In the genomic region with DNA sequence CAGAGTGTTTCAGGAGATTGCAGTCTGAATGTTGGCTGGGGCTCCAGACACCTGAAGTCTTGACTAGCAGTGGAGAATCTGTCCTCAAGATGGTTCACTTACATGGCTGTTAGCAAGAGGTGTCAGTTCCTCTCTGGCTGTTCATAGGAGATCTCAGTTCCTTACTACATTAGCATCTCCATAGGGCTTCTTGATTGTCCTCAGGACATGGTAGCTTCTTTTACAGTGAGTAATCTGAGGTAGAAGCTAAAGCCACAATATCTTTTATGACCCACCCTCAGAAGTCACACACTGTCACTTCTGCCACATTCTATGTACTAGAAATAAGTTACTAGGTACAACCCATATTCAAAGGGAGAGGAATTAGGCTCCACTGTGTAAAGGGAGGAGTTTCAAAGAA, we compare ENCODE assay signal across 19 cellular contexts. TPM values are rescaled to one million over a fixed set of nuclear protein-coding genes. Genes with fewer than 3 reads are reported as not detected.
DNase-seq lines count a peak whose midpoint lies in the region; ATAC-seq, FAIRE-seq and TF ChIP-seq lines count a peak whose summit lies in the region.
"Had no signal": no experiment of that assay in that cellular context is flagged by ENCODE, and none has a peak within 500 bp of the region (broad histone marks: within the 10 kb centered on the region; RNA-seq: fewer than 3 reads in every experiment).

No MANE protein-coding gene starts in this region.

- BruUV-seq in GM12878 (replicated peaks; lab: Mats Ljungman, UMichigan) = no TSS peak

- H3K36me3 Mint-ChIP-seq in stimulated activated memory B cell treated with anti-CD40 and anti-IgM and Interleukin-4, amounts not matched to agents 10 μg/mL and 1 μg/mL and 100 μg/mL, for 72 hours = no peaks in the 10 kb centered on the region
- H3K36me3 Mint-ChIP-seq: CD4-positive, CD25-positive, alpha-beta regulatory T cell had no signal

- H3K4me2 ChIP-seq in GM12878 (ENCODE audit: control insufficient read depth, insufficient read depth) = no peak overlapping the region
- H3K4me2 ChIP-seq: BLaER1 had no signal

- no peak overlapping the region for H3K27ac Mint-ChIP-seq in stimulated activated memory B cell treated with anti-CD40 and anti-IgM and Interleukin-4, amounts not matched to agents 10 μg/mL and 1 μg/mL and 100 μg/mL, for 72 hours
- H3K27ac Mint-ChIP-seq: H9 had no signal

- no peak overlapping the region for H2AFZ ChIP-seq in GM12878 (ENCODE audit: control insufficient read depth, low read depth, low read length)

- CTCF ChIA-PET in GM12878 (lab: Yijun Ruan, JAX) = interaction anchor here (1.4 to 3.4 kb wide), 3 partner anchors 10 to 141 kb away, joined by 6 to 27 read pairs (median 8); partner anchors contain the start of gene PATL1

- H3K4me1 Mint-ChIP-seq in stimulated activated memory B cell treated with anti-CD40 and anti-IgM and Interleukin-4, amounts not matched to agents 10 μg/mL and 1 μg/mL and 100 μg/mL, for 72 hours = no peaks in the 10 kb centered on the region
- H3K4me1 Mint-ChIP-seq: CD4-positive, CD25-positive, alpha-beta regulatory T cell had no signal

- H3K4me3 ChIP-seq in GM12878 (no peak overlapping the region), suprapubic skin (no peak overlapping the region)
- H3K4me3 ChIP-seq: BLaER1 had no signal

- H3K4me1 ChIP-seq in GM12878 (ENCODE audit: control insufficient read depth, insufficient read depth, low read length) (no peaks in the 10 kb centered on the region), suprapubic skin (no peaks in the 10 kb centered on the region)
- H3K4me1 ChIP-seq: BLaER1 had no signal

- no peak overlapping the region for H3K9ac ChIP-seq in GM12878 (ENCODE audit: control insufficient read depth, insufficient read depth, low read length)
- H3K9ac ChIP-seq: BLaER1 had no signal

- DNase-seq in NCI-H82 (lab: John Stamatoyannopoulos, UW) = peak; percentile 41
- no peak for DNase-seq in NCI-H82 treated with DMSO at 0.1 percent for 48 hours (lab: John Stamatoyannopoulos, UW; ENCODE audit: unreplicated experiment)
- peak; percentile 34 for DNase-seq in MV-4-11 (lab: John Stamatoyannopoulos, UW)
- DNase-seq in GM12878 (ENCODE audit: low read depth, low spot score) = no peak
- no peak for DNase-seq in suprapubic skin (ENCODE audit: low spot score in 2 of 2)
- no peak for DNase-seq in activated gamma-delta T cell (lab: John Stamatoyannopoulos, UW)
- DNase-seq: AML-193; Calu3; CD4-positive, CD25-positive, alpha-beta regulatory T cell; DMS 273 treated with DMSO at 0.1 percent for 48 hours; GOT3; H9 had no signal

- peaks cover 36% of the 10 kb centered on the region for H3K27me3 Mint-ChIP-seq in stimulated activated memory B cell treated with anti-CD40 and anti-IgM and Interleukin-4, amounts not matched to agents 10 μg/mL and 1 μg/mL and 100 μg/mL, for 72 hours

- H3K9me3 ChIP-seq in GM12878 (replicated peaks; ENCODE audit: control insufficient read depth, insufficient read depth, low read length) (no peaks in the 10 kb centered on the region), suprapubic skin (no peaks in the 10 kb centered on the region)
- H3K9me3 ChIP-seq: BLaER1 had no signal

- peak; percentile 37 for ATAC-seq in GM12878
- ATAC-seq in stimulated activated memory B cell treated with anti-CD40 and anti-IgM and Interleukin-4, amounts not matched to agents 10 μg/mL and 1 μg/mL and 100 μg/mL, for 72 hours = peak; percentile 53
- ATAC-seq in HG03378 (IDR thresholded peaks at IDR 0.05; ENCODE audit: unreplicated experiment) = no peak

- H3K27ac ChIP-seq in GM12878 (ENCODE audit: control insufficient read depth, insufficient read depth) (no peak overlapping the region), suprapubic skin (no peak overlapping the region)
- H3K27ac ChIP-seq: 22Rv1, BLaER1 had no signal

- TF ChIP-seq CTCF in GM12878 (IDR thresholded peaks at IDR 0.05 in 2 of 3, conservative IDR thresholded peaks at IDR 0.05 in 1 of 3; ENCODE audit: control insufficient read depth in 2 of 3, extremely low read depth in 1 of 3, insufficient read depth in 1 of 3, low read depth in 3 of 3, low read length in 3 of 3) (no peak), suprapubic skin (IDR thresholded peaks at IDR 0.05) (no peak)

- TF ChIP-seq EP300 in GM12878 (IDR thresholded peaks at IDR 0.05; ENCODE audit: borderline replicate concordance in 1 of 2, control insufficient read depth in 1 of 2, low read depth in 2 of 2, low read length in 2 of 2) (no peak), suprapubic skin (IDR thresholded peaks at IDR 0.05) (no peak)

- RAD21 ChIA-PET in GM12878 (lab: Charles Lee; ENCODE audit: unreplicated experiment) = interaction anchor here (1.2 to 1.7 kb wide), 3 partner anchors 8 to 142 kb away, joined by 4 to 7 read pairs (median 5); no protein-coding TSS in a partner anchor

- intact Hi-C loops in GM12878 (cut with micrococcal nuclease; ENCODE audit: unreplicated experiment) = no loop called here

- H3K9me3 Mint-ChIP-seq in stimulated activated memory B cell treated with anti-CD40 and anti-IgM and Interleukin-4, amounts not matched to agents 10 μg/mL and 1 μg/mL and 100 μg/mL, for 72 hours = peaks cover 2% of the 10 kb centered on the region
- H3K9me3 Mint-ChIP-seq: CD4-positive, CD25-positive, alpha-beta regulatory T cell had no signal

- H3K27me3 ChIP-seq in GM12878 (replicated peaks in 1 of 2; ENCODE audit: control insufficient read depth in 2 of 2, insufficient read depth in 2 of 2, low read length in 1 of 2) (no peaks in the 10 kb centered on the region), suprapubic skin (no peaks in the 10 kb centered on the region)
- H3K27me3 ChIP-seq: BLaER1 had no signal

- SMC1A ChIA-PET in GM12878 (lab: Charles Lee; ENCODE audit: uncharacterized antibody, unreplicated experiment) = interaction anchor here (1.6 to 2.7 kb wide), 2 partner anchors 113 to 141 kb away, joined by 4 to 11 read pairs; no protein-coding TSS in a partner anchor

- no peak overlapping the region for H3K4me3 Mint-ChIP-seq in stimulated activated memory B cell treated with anti-CD40 and anti-IgM and Interleukin-4, amounts not matched to agents 10 μg/mL and 1 μg/mL and 100 μg/mL, for 72 hours
- H3K4me3 Mint-ChIP-seq: CD4-positive, CD25-positive, alpha-beta regulatory T cell; H9 had no signal

- no peak for TF ChIP-seq POLR2A in GM12878 (IDR thresholded peaks at IDR 0.05; ENCODE audit: low read depth, low read length)
- TF ChIP-seq POLR2A in suprapubic skin (IDR thresholded peaks at IDR 0.05) = no peak

- POLR2A ChIA-PET in GM12878 (lab: Charles Lee) = no interaction called here

- no peak for FAIRE-seq in GM12878 (lab: Jason Lieb, UNC)
- FAIRE-seq: HepG2, HTR-8/SVneo had no signal

- H3K36me3 ChIP-seq in GM12878 (ENCODE audit: control insufficient read depth in 2 of 2, insufficient read depth in 2 of 2, low read length in 1 of 2) (no peaks in the 10 kb centered on the region), suprapubic skin (no peaks in the 10 kb centered on the region)
- H3K36me3 ChIP-seq: BLaER1 had no signal

- no peak for TF ChIP-seq RAD21 in GM12878 (IDR thresholded peaks at IDR 0.05; ENCODE audit: insufficient read depth, low read depth, low read length)

- in situ Hi-C loops in GM12878 (cut with MboI) = loop anchor here (10.0 to 25.0 kb wide), 2 partner anchors 145 to 392 kb away; no protein-coding TSS in a partner anchor

- H4K20me1 ChIP-seq in GM12878 (ENCODE audit: control insufficient read depth, insufficient read depth) = no peaks in the 10 kb centered on the region
- H4K20me1 ChIP-seq: BLaER1 had no signal

- H3K79me2 ChIP-seq in GM12878 (ENCODE audit: control insufficient read depth, insufficient read depth, low read length) = no peaks in the 10 kb centered on the region

TF ChIP-seq in GM12878, 131 proteins besides CTCF, POLR2A, EP300 and RAD21:
- peak; percentile 73 for TF ChIP-seq SPI1 (IDR thresholded peaks at IDR 0.05; ENCODE audit: borderline replicate concordance, insufficient read depth, low read depth, low read length)
- TF ChIP-seq POU2F2 (IDR thresholded peaks at IDR 0.05; ENCODE audit: borderline replicate concordance, low read depth, low read length) = no peak

RNA-seq across cellular contexts. Expression of gene PATL1, which starts 10.5 kb away (rescaled TPM):
- total RNA-seq in GM12878 (2013; cell fraction: nucleolus; rRNA removed) = 47.8 and 48.7 TPM in 2 replicates
- total RNA-seq in GM12878 (2014; rRNA removed) (12.9 TPM in 2 replicates), GM12878 (2014; rRNA removed; fragmentation: Illumina TruSeq; extraction: Trizol) (16.9 TPM in 2 replicates), GM12878 (2021) (39.3 and 41.5 TPM in 2 replicates), suprapubic skin (10 to 100 TPM; 14.3 to 23.2 (median 19.2) TPM)
- 28.9 TPM for polyA plus RNA-seq in GM12878 (2011; ENCODE audit: low read depth)
- polyA plus RNA-seq in GM12878 (2011; rRNA removed) (51.1 and 61.0 TPM in 2 replicates), GM12878 (2014; fragmentation: Illumina TruSeq; extraction: Trizol) (62.0 and 71.3 TPM in 2 replicates), GM12878 (2014; fragmentation: Nextera tagmentation; extraction: Ambion mirVana) (1 to 10 TPM; 5.3 to 5.9 TPM), GM12878 (2014; rRNA removed) (25.7 and 30.0 TPM in 2 replicates), GM12878 (2016; fragmentation: Nextera tagmentation; extraction: Ambion mirVana) (1 to 10 TPM; 8.9 to 9.2 TPM)
- 57.8 and 80.3 TPM in 2 replicates for polyA plus RNA-seq in GM12878 (2011; cell fraction: cytosol; rRNA removed)
- 48.6 and 52.8 TPM in 2 replicates for polyA plus RNA-seq in GM12878 (2011; cell fraction: nucleus; rRNA removed)
- 33.7 and 38.8 TPM in 2 replicates for polyA plus RNA-seq in GM12878 (2012)
- polyA minus RNA-seq in GM12878 (2011; rRNA and poly(A)+ RNA removed) = 44.2 TPM in 2 replicates
- polyA minus RNA-seq in GM12878 (2011; cell fraction: cytosol; rRNA and poly(A)+ RNA removed) = 15.1 and 15.4 TPM in 2 replicates
- polyA minus RNA-seq in GM12878 (2011; cell fraction: nucleus; rRNA and poly(A)+ RNA removed) = 16.8 and 23.8 TPM in 2 replicates

RNA-seq across cellular contexts. Expression of gene OR10V1, which starts 34.3 kb away (rescaled TPM):
- not detected in 2 replicates for total RNA-seq in GM12878 (2013; cell fraction: nucleolus; rRNA removed)
- total RNA-seq in GM12878 (2014; rRNA removed) (not detected in 2 replicates), GM12878 (2014; rRNA removed; fragmentation: Illumina TruSeq; extraction: Trizol) (not detected in 2 replicates), GM12878 (2021) (not detected in 2 replicates), suprapubic skin (not detected)
- polyA plus RNA-seq in GM12878 (2011; ENCODE audit: low read depth) = not detected
- polyA plus RNA-seq in GM12878 (2011; rRNA removed) (not detected in 2 replicates), GM12878 (2014; fragmentation: Illumina TruSeq; extraction: Trizol) (not detected in 2 replicates), GM12878 (2014; fragmentation: Nextera tagmentation; extraction: Ambion mirVana) (not detected), GM12878 (2014; rRNA removed) (not detected in 2 replicates), GM12878 (2016; fragmentation: Nextera tagmentation; extraction: Ambion mirVana) (not detected)
- polyA plus RNA-seq in GM12878 (2011; cell fraction: cytosol; rRNA removed) = not detected in 2 replicates
- polyA plus RNA-seq in GM12878 (2011; cell fraction: nucleus; rRNA removed) = not detected in 2 replicates
- not detected in 2 replicates for polyA plus RNA-seq in GM12878 (2012)
- polyA minus RNA-seq in GM12878 (2011; rRNA and poly(A)+ RNA removed) = not detected in 2 replicates
- not detected in 2 replicates for polyA minus RNA-seq in GM12878 (2011; cell fraction: cytosol; rRNA and poly(A)+ RNA removed)
- not detected in 2 replicates for polyA minus RNA-seq in GM12878 (2011; cell fraction: nucleus; rRNA and poly(A)+ RNA removed)
- total RNA-seq: Calu3; CD4-positive, CD25-positive, alpha-beta regulatory T cell; Daoy; H9; HepG2 had no signal
- polyA plus RNA-seq: CD4-positive, CD25-positive, alpha-beta regulatory T cell; HepG2 had no signal

Comparison
In these comparisons a context has a peak if more than half of its experiments do, and no peak if none do; other contexts are left out.
1. DNase-seq: peak in NCI-H82 (single experiment) and MV-4-11 (single experiment); none in NCI-H82 treated with DMSO at 0.1 percent for 48 hours (single experiment), GM12878 (single experiment), suprapubic skin (0 of 2) and activated gamma-delta T cell (single experiment).